Comparison of ENCODE assay signal across 8 cellular contexts in genomic region chr6:139374357-139375238, GRCh38. TPM values are rescaled to one million over a fixed set of nuclear protein-coding genes. Genes with fewer than 3 reads are reported as not detected.
DNase-seq lines count a peak whose midpoint lies in the region; ATAC-seq and TF ChIP-seq lines count a peak whose summit lies in the region.

Gene CITED2 (minus strand): TSS chr6:139374648. CDS start chr6:139373944, 704 bp downstream.

- peak within 1 kb of the TSS; percentile 99 to 100 (median 99) for H3K4me3 Mint-ChIP-seq in T-cell

- peak within 1 kb of the TSS; percentile 98 to 100 for H3K27ac Mint-ChIP-seq in T-cell

- peak; percentile 93 for DNase-seq in NCI-H1417 treated with DMSO at 0.1 percent for 48 hours (lab: John Stamatoyannopoulos, UW)
- peak; percentile 83 to 95 (median 90) for DNase-seq in T-cell
- peak; percentile 92 to 95 (median 94) for DNase-seq in heart left ventricle
- peak; percentile 97 for DNase-seq in posterior vena cava (ENCODE audit: low spot score)
- DNase-seq in upper lobe of left lung, result peak; percentile 91 to 98

- H3K4me1 ChIP-seq in heart left ventricle (peaks cover 0 to 38% (median 23%) of the 10 kb centered on the region in 12 donors), upper lobe of left lung (peaks cover 10 to 36% (median 22%) of the 10 kb centered on the region in 4 donors)

- 1% methylated on average over 80 to 82 of the region's 82 CpGs for WGBS in adipose tissue, 3 donors
- 0 to 1% (median 0%) methylated on average over 37 to 82 of the region's 82 CpGs for WGBS in heart left ventricle, 4 donors
- 0% methylated on average over 30 to 45 of the region's 82 CpGs for WGBS in upper lobe of left lung, 2 donors

- H3K27me3 Mint-ChIP-seq in T-cell, result no peaks in the 10 kb centered on the region

- CTCF ChIA-PET in T-cell (lab: Charles Lee), result interaction anchor here (0.5 to 2.2 kb wide), 22 partner anchors 10 to 1863 kb away, joined by 3 to 15 read pairs (median 4); partner anchors contain the start of genes CCDC28A (in 1 of the 2) and TXLNB (in 1 of the 2)

- no peaks in the 10 kb centered on the region for H3K27me3 ChIP-seq in heart left ventricle
- no peaks in the 10 kb centered on the region for H3K27me3 ChIP-seq in upper lobe of left lung

- TF ChIP-seq POLR2A in heart left ventricle (IDR thresholded peaks at IDR 0.05), result peak; percentile 82 to 99
- TF ChIP-seq POLR2A in upper lobe of left lung (IDR thresholded peaks at IDR 0.05), result peak; percentile 84 to 99 (median 94)

- no peaks in the 10 kb centered on the region for H3K9me3 Mint-ChIP-seq in T-cell

- ATAC-seq in HG02763 (IDR thresholded peaks at IDR 0.05; ENCODE audit: unreplicated experiment) (peak; percentile 60), T-cell (replicated peaks in 1 of 4) (peak; percentile 64 to 78 (median 70)), heart left ventricle (peak; percentile 51 to 88 (median 80)), upper lobe of left lung (ENCODE audit: low FRiP score in 2 of 2) (peak; percentile 93 to 94)

- H3K27ac ChIP-seq in adipose tissue (ENCODE audit: low read depth, low read length), result no peak within 1 kb of the TSS
- peak within 1 kb of the TSS; percentile 95 to 100 (median 98) for H3K27ac ChIP-seq in heart left ventricle
- peak within 1 kb of the TSS; percentile 96 to 99 (median 99) for H3K27ac ChIP-seq in upper lobe of left lung

- TF ChIP-seq CTCF in GM12875 (IDR thresholded peaks at IDR 0.05; ENCODE audit: borderline replicate concordance, insufficient read depth, low read depth, low read length) (no peak), heart left ventricle (IDR thresholded peaks at IDR 0.05) (peak in 5 of 12 donors; percentile 5 to 25 (median 10)), upper lobe of left lung (IDR thresholded peaks at IDR 0.05) (peak in 3 of 6 experiments; percentile 48 to 64 (median 63))

- intact Hi-C loops in heart left ventricle (cut with DNase I) (loop anchor here (1.0 to 10.0 kb wide), 29 partner anchors 133 to 1550 kb away; no protein-coding TSS in a partner anchor), posterior vena cava (cut with DNase I) (loop anchor here (5.0 to 10.0 kb wide), 3 partner anchors 223 to 700 kb away; no protein-coding TSS in a partner anchor)

- POLR2A ChIA-PET in T-cell (lab: Charles Lee), result interaction anchor here (0.5 to 2.4 kb wide), 52 partner anchors 10 to 1908 kb away, joined by 3 to 17 read pairs (median 4); partner anchors contain the start of genes CCDC28A (in 1 of the 2), HECA (in 1 of the 2) and TXLNB (in 1 of the 2)

- peaks cover 36 to 55% (median 37%) of the 10 kb centered on the region in 3 donors for H3K4me1 Mint-ChIP-seq in T-cell

- H3K4me3 ChIP-seq in GM12875 (ENCODE audit: low read depth, low read length) (peak within 1 kb of the TSS; percentile 62), heart left ventricle (peak within 1 kb of the TSS; percentile 78 to 98 (median 92)), upper lobe of left lung (peak within 1 kb of the TSS; percentile 79 to 90 (median 88))

- H3K9me3 ChIP-seq in heart left ventricle (no peaks in the 10 kb centered on the region), upper lobe of left lung (no peaks in the 10 kb centered on the region)

- H3K36me3 Mint-ChIP-seq in T-cell, result peaks cover 29% of the 10 kb centered on the region

- TF ChIP-seq EP300 in upper lobe of left lung (IDR thresholded peaks at IDR 0.05), result peak in 1 of 4 donors; percentile 72

- peaks cover 0 to 24% (median 6%) of the 10 kb centered on the region in 9 donors for H3K36me3 ChIP-seq in heart left ventricle
- H3K36me3 ChIP-seq in upper lobe of left lung, result peaks cover 0 to 31% (median 5%) of the 10 kb centered on the region in 4 donors

RNA-seq across cellular contexts. Expression of gene CITED2, which starts in this region (rescaled TPM):
- 100 to 1,000 TPM; 108 to 145 (median 134) TPM for total RNA-seq in T-cell
- polyA plus RNA-seq in adipose tissue, result 100 to 1,000 TPM in 1 of 3 donors, 10 to 100 TPM in 2; 42.2 to 116 (median 46.7) TPM
- 100 to 1,000 TPM; 102 to 233 (median 149) TPM for total RNA-seq in heart left ventricle
- 100 to 1,000 TPM in 1 of 2 donors, 10 to 100 TPM in 1; 13.0 to 154 TPM for polyA plus RNA-seq in heart left ventricle
- 100 to 1,000 TPM in 1 of 2 donors, 10 to 100 TPM in 1; 85.4 to 132 TPM for total RNA-seq in posterior vena cava
- total RNA-seq in upper lobe of left lung, result 100 to 1,000 TPM; 103 to 364 (median 228) TPM
